23 cellular contexts compared by ENCODE assay signal in genomic region chr16:86713021-86713631, GRCh38.
"Had no signal": no experiment of that assay in that cellular context is flagged by ENCODE, and none has a peak within 500 bp of the region (broad histone marks: within the 10 kb centered on the region; RNA-seq: fewer than 3 reads in every experiment).

No MANE protein-coding gene starts in this region.

- H3K4me3 ChIP-seq: MG63, SJSA1, SK-N-MC had no signal

- H3K27me3 ChIP-seq: SJSA1 had no signal

- ATAC-seq: HepG2 had no signal

- H3K9me3 ChIP-seq: SJSA1 had no signal

- H3K27ac ChIP-seq: SJSA1, SK-N-MC had no signal

- DNase-seq: IMR-90, Karpas-422, KG1, MG63, NCI-H1092, NCI-H1105 treated with DMSO at 0.1 percent for 48 hours, NCI-H1417 treated with DMSO at 0.1 percent for 48 hours, NCI-H146, NCI-H1694 treated with DMSO at 0.1 percent for 48 hours, NCI-H1930, NCI-H2081, NCI-H2107, NCI-H2227 treated with DMSO at 0.1 percent for 48 hours, NCI-H524 treated with DMSO at 0.1 percent for 48 hours, NCI-H69, NCI-H774, Right ventricle myocardium superior, RPMI8226, SIG-M5 had no signal

- H3K36me3 ChIP-seq: MG63, SJSA1 had no signal

- FAIRE-seq: HepG2, RCC 7860 had no signal
